ENCODE assay signal across 17 cellular contexts in the genomic region with DNA sequence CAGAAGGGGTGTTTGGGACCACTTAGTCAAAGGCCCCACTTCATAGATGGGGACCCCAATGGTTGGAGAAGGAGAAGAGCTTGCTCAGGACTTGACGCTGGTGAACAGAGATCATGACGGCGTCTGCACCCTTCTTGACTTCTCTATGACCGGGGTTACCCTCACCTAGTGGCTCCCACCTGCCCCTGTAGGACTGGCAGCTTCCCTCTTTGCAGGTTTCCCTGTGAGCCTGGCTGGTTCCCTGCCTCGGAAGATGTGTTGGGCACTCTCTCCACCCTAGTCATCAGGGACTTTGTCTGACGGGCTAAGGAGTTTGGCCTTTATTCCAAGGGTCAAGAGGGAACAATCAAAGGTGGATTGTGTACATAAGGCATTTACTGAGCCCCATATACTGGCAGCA. TPM values are rescaled to one million over a fixed set of nuclear protein-coding genes. Genes with fewer than 3 reads are reported as not detected.
"Had no signal": no experiment of that assay in that cellular context is flagged by ENCODE, and none has a peak within 500 bp of the region (broad histone marks: within the 10 kb centered on the region; RNA-seq: fewer than 3 reads in every experiment).

No MANE protein-coding gene starts in this region.

- H3K36me3 Mint-ChIP-seq: activated CD8-positive, alpha-beta memory T cell treated with anti-CD3 and anti-CD28 coated beads, Interleukin-2, amount 10 ng/mL, durations not matched to agents 7 days and 5 days; naive thymus-derived CD4-positive, alpha-beta T cell had no signal

- H3K27me3 ChIP-seq: ascending aorta had no signal

- H3K4me1 Mint-ChIP-seq: naive thymus-derived CD4-positive, alpha-beta T cell had no signal

- H3K4me3 ChIP-seq: ascending aorta, esophagus squamous epithelium, gastrocnemius medialis, heart right ventricle, psoas muscle, sigmoid colon, transverse colon had no signal

- H3K4me3 Mint-ChIP-seq: activated CD8-positive, alpha-beta memory T cell treated with anti-CD3 and anti-CD28 coated beads, Interleukin-2, amount 10 ng/mL, durations not matched to agents 7 days and 5 days; activated T-cell treated with anti-CD3 and anti-CD28 coated beads, Interleukin-2, amount 50 U/mL, for 24 hours; naive thymus-derived CD4-positive, alpha-beta T cell had no signal

- H3K9me3 Mint-ChIP-seq: activated T-cell treated with anti-CD3 and anti-CD28 coated beads, Interleukin-2, amount 50 U/mL, for 24 hours had no signal

- H3K27ac Mint-ChIP-seq: activated CD8-positive, alpha-beta memory T cell treated with anti-CD3 and anti-CD28 coated beads, Interleukin-2, amount 10 ng/mL, durations not matched to agents 7 days and 5 days; activated T-cell treated with anti-CD3 and anti-CD28 coated beads, Interleukin-2, amount 50 U/mL, for 24 hours; naive thymus-derived CD4-positive, alpha-beta T cell had no signal

- H3K27ac ChIP-seq: ascending aorta, gastrocnemius medialis, heart right ventricle, psoas muscle, sigmoid colon, transverse colon had no signal

- H3K9me3 ChIP-seq: ascending aorta, esophagus squamous epithelium, gastrocnemius medialis, heart right ventricle, psoas muscle, sigmoid colon, transverse colon had no signal

- H3K36me3 ChIP-seq: ascending aorta, esophagus squamous epithelium, gastrocnemius medialis, heart right ventricle, sigmoid colon, transverse colon had no signal

- H3K4me1 ChIP-seq: ascending aorta, gastrocnemius medialis, heart right ventricle, psoas muscle, transverse colon had no signal

- DNase-seq: activated CD8-positive, alpha-beta memory T cell treated with anti-CD3 and anti-CD28 coated beads, Interleukin-2, amount 10 ng/mL, durations not matched to agents 7 days and 5 days; activated gamma-delta T cell; activated T-cell treated with anti-CD3 and anti-CD28 coated beads, Interleukin-2, amount 50 U/mL, for 24 hours; esophagus squamous epithelium; gastrocnemius medialis; heart right ventricle; naive thymus-derived CD4-positive, alpha-beta T cell; nucleus accumbens; psoas muscle; sigmoid colon; stimulated activated CD4-positive, alpha-beta T cell treated with anti-CD3 and anti-CD28 coated beads, Interleukin-12 subunit alpha, Interleukin-12 subunit beta, amount 100 ng/mL, for 4 hours; stimulated activated naive CD4-positive, alpha-beta T cell; substantia nigra; transverse colon had no signal

RNA-seq across cellular contexts. Expression of a gene that starts 22.7 kb away (rescaled TPM):
- total RNA-seq: activated CD8-positive, alpha-beta memory T cell treated with anti-CD3 and anti-CD28 coated beads, Interleukin-2, amount 10 ng/mL, durations not matched to agents 7 days and 5 days; ascending aorta; esophagus squamous epithelium; gastrocnemius medialis; heart right ventricle; liver; naive thymus-derived CD4-positive, alpha-beta T cell; sigmoid colon; T-helper 2 cell treated with Interferon-gamma antibody and Interleukin-4, amounts not matched to agents 100 ng/mL and 5 ng/mL, for 36 hours had no signal
